ENCODE assay signal across 12 cellular contexts in the genomic region with DNA sequence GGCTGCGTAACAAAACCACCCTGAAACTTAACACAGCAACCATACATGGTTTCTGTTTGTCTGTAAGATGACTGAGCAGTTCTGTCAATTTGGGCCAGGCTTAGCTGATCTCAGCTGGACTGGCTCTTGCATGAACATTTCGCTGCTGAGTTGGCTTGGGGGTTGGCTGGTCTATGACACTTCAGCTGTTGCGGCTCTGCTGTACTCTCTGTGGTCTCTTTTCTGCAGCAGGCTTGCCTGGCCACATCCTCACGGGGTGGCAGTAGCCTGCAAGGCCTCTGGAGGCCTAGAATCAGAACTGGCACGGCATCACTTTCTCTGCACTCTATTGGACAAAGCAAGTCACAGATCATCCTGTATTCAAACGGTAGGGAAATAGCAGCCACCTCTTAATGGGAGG.
DNase-seq lines count a peak whose midpoint lies in the region; ATAC-seq and TF ChIP-seq lines count a peak whose summit lies in the region.
"Had no signal": no experiment of that assay in that cellular context is flagged by ENCODE, and none has a peak within 500 bp of the region (broad histone marks: within the 10 kb centered on the region; RNA-seq: fewer than 3 reads in every experiment).

No MANE protein-coding gene starts in this region.

- H3K4me1 Mint-ChIP-seq in CD4-positive, CD25-positive, alpha-beta regulatory T cell: peaks cover 9 to 18% (median 13%) of the 10 kb centered on the region in 4 donors
- H3K4me1 Mint-ChIP-seq in activated naive CD4-positive, alpha-beta T cell treated with anti-CD3 and anti-CD28 coated beads, Interleukin-2, amount 10 ng/mL, durations not matched to agents 7 days and 5 days: peaks cover 8% of the 10 kb centered on the region

- H3K4me3 ChIP-seq in CD4-positive, CD25-positive, alpha-beta regulatory T cell (ENCODE audit: low read depth, low read length): no peak overlapping the region
- no peak overlapping the region for H3K4me3 ChIP-seq in osteoblast (ENCODE audit: insufficient read depth, low read length)
- H3K4me3 ChIP-seq: breast epithelium, pancreas had no signal

- H3K79me2 ChIP-seq in osteoblast (ENCODE audit: insufficient read depth, low read length): no peaks in the 10 kb centered on the region

- H3K27ac ChIP-seq in CD4-positive, CD25-positive, alpha-beta regulatory T cell (ENCODE audit: insufficient read depth, low read length, poor library complexity, severe bottlenecking): peak overlapping the region; percentile 16
- no peak overlapping the region for H3K27ac ChIP-seq in osteoblast (ENCODE audit: low read depth, low read length)
- H3K27ac ChIP-seq: breast epithelium, pancreas had no signal

- peaks cover 6 to 11% of the 10 kb centered on the region in 2 experiments for H3K9me3 ChIP-seq in CD4-positive, CD25-positive, alpha-beta regulatory T cell (ENCODE audit: control insufficient read depth in 2 of 2, low read length in 2 of 2)
- no peaks in the 10 kb centered on the region for H3K9me3 ChIP-seq in osteoblast (ENCODE audit: low read depth, low read length)
- H3K9me3 ChIP-seq: pancreas had no signal

- POLR2A ChIA-PET in HEK293T (lab: Yijun Ruan, JAX): no interaction called here

- H3K4me3 Mint-ChIP-seq in CD4-positive, CD25-positive, alpha-beta regulatory T cell: peak overlapping the region in 2 of 4 donors; percentile 1 to 28
- H3K4me3 Mint-ChIP-seq in activated naive CD4-positive, alpha-beta T cell treated with anti-CD3 and anti-CD28 coated beads, Interleukin-2, amount 10 ng/mL, durations not matched to agents 7 days and 5 days: no peak overlapping the region

- peak overlapping the region; percentile 3 for H2AFZ ChIP-seq in osteoblast (ENCODE audit: low read length)

- H3K9me3 Mint-ChIP-seq in CD4-positive, CD25-positive, alpha-beta regulatory T cell: peaks cover 0 to 15% (median 6%) of the 10 kb centered on the region in 7 donors
- peaks cover 16% of the 10 kb centered on the region for H3K9me3 Mint-ChIP-seq in activated naive CD4-positive, alpha-beta T cell treated with anti-CD3 and anti-CD28 coated beads, Interleukin-2, amount 10 ng/mL, durations not matched to agents 7 days and 5 days

- H3K27ac Mint-ChIP-seq in CD4-positive, CD25-positive, alpha-beta regulatory T cell: peak overlapping the region in 2 of 3 donors; percentile 47 to 76
- no peak overlapping the region for H3K27ac Mint-ChIP-seq in activated naive CD4-positive, alpha-beta T cell treated with anti-CD3 and anti-CD28 coated beads, Interleukin-2, amount 10 ng/mL, durations not matched to agents 7 days and 5 days

- no peaks in the 10 kb centered on the region for H3K36me3 Mint-ChIP-seq in CD4-positive, CD25-positive, alpha-beta regulatory T cell
- H3K36me3 Mint-ChIP-seq in activated naive CD4-positive, alpha-beta T cell treated with anti-CD3 and anti-CD28 coated beads, Interleukin-2, amount 10 ng/mL, durations not matched to agents 7 days and 5 days: peaks cover 8% of the 10 kb centered on the region

- no peaks in the 10 kb centered on the region for H3K27me3 ChIP-seq in CD4-positive, CD25-positive, alpha-beta regulatory T cell (ENCODE audit: control insufficient read depth, insufficient read depth, low read length)
- no peaks in the 10 kb centered on the region for H3K27me3 ChIP-seq in osteoblast (ENCODE audit: insufficient read depth, low read length)
- H3K27me3 ChIP-seq: breast epithelium, pancreas had no signal

- peak; percentile 3 to 74 (median 51) for DNase-seq in CD4-positive, CD25-positive, alpha-beta regulatory T cell
- peak; percentile 8 for DNase-seq in activated CD4-positive, CD25-positive, alpha-beta regulatory T cell treated with anti-CD3 and anti-CD28 coated beads, Interleukin-2, amount 50 U/mL, for 16 hours (ENCODE audit: low read depth, low spot score)
- DNase-seq in activated naive CD4-positive, alpha-beta T cell treated with anti-CD3 and anti-CD28 coated beads, Interleukin-2, amount 10 ng/mL, durations not matched to agents 7 days and 5 days: peak; percentile 49
- DNase-seq in osteoblast (ENCODE audit: insufficient read length, low spot score, missing footprints) (no peak), GM13977 (ENCODE audit: low spot score) (no peak), HEK293T (ENCODE audit: extremely low spot score) (no peak)
- DNase-seq: NCI-H187 treated with DMSO at 0.1 percent for 48 hours, pancreas had no signal

- no peak for TF ChIP-seq CTCF in osteoblast (IDR thresholded peaks at IDR 0.05; ENCODE audit: extremely low read depth, low read depth, low read length)
- TF ChIP-seq CTCF in GM13977 (IDR thresholded peaks at IDR 0.05; ENCODE audit: extremely low read depth, insufficient read depth, missing control alignments): no peak

- H3K36me3 ChIP-seq in CD4-positive, CD25-positive, alpha-beta regulatory T cell (ENCODE audit: control insufficient read depth, insufficient read depth, low read length): no peaks in the 10 kb centered on the region
- H3K36me3 ChIP-seq in osteoblast (ENCODE audit: insufficient read depth, low read length): no peaks in the 10 kb centered on the region
- H3K36me3 ChIP-seq: breast epithelium, pancreas had no signal

- H4K20me1 ChIP-seq in osteoblast (ENCODE audit: insufficient read depth, low read length): no peaks in the 10 kb centered on the region

- in situ Hi-C loops in GM13977 (cut with MboI; ENCODE audit: low pct_unique_long_range_greater_than_20kb, low sequenced_read_pairs, unreplicated experiment): no loop called here

- H3K4me2 ChIP-seq in osteoblast (ENCODE audit: insufficient read depth, low read length): no peak overlapping the region

- peak; percentile 92 to 93 for ATAC-seq in CD4-positive, CD25-positive, alpha-beta regulatory T cell (ENCODE audit: low read depth in 2 of 2)
- no peak for ATAC-seq in GM21390 (IDR thresholded peaks at IDR 0.05; ENCODE audit: unreplicated experiment)
- ATAC-seq in HG02870 (IDR thresholded peaks at IDR 0.05; ENCODE audit: unreplicated experiment): no peak
- ATAC-seq: Panc1, pancreas had no signal

- CTCF ChIA-PET in activated naive CD4-positive, alpha-beta T cell treated with anti-CD3 and anti-CD28 coated beads, Interleukin-2, amount 10 ng/mL, durations not matched to agents 7 days and 5 days (lab: Charles Lee): no interaction called here
- CTCF ChIA-PET in HEK293T (lab: Yijun Ruan, JAX): no interaction called here

- H3K4me1 ChIP-seq in CD4-positive, CD25-positive, alpha-beta regulatory T cell (ENCODE audit: control insufficient read depth, insufficient read depth, low read length, poor library complexity, severe bottlenecking): peaks cover 10% of the 10 kb centered on the region
- H3K4me1 ChIP-seq in osteoblast (ENCODE audit: insufficient read depth, low read length): no peaks in the 10 kb centered on the region
- H3K4me1 ChIP-seq: breast epithelium, pancreas had no signal

- no peaks in the 10 kb centered on the region for H3K27me3 Mint-ChIP-seq in CD4-positive, CD25-positive, alpha-beta regulatory T cell
- H3K27me3 Mint-ChIP-seq in activated naive CD4-positive, alpha-beta T cell treated with anti-CD3 and anti-CD28 coated beads, Interleukin-2, amount 10 ng/mL, durations not matched to agents 7 days and 5 days: no peaks in the 10 kb centered on the region

TF ChIP-seq in HEK293T, 16 proteins besides CTCF, POLR2A, EP300 and RAD21:
- TF ChIP-seq LEF1 (IDR thresholded peaks at IDR 0.05; ENCODE audit: borderline replicate concordance) (no peak), BHLHE40 (IDR thresholded peaks at IDR 0.05; ENCODE audit: borderline replicate concordance) (no peak), NFRKB (IDR thresholded peaks at IDR 0.05) (no peak), FOXM1 (IDR thresholded peaks at IDR 0.05; ENCODE audit: borderline replicate concordance) (no peak), HDGF (IDR thresholded peaks at IDR 0.05; ENCODE audit: borderline replicate concordance) (no peak), SUZ12 (IDR thresholded peaks at IDR 0.05) (no peak), ARNT (IDR thresholded peaks at IDR 0.05) (no peak), PKNOX1 (IDR thresholded peaks at IDR 0.05) (no peak), ZNF384 (IDR thresholded peaks at IDR 0.05) (no peak), TARDBP (IDR thresholded peaks at IDR 0.05) (no peak), L3MBTL2 (conservative IDR thresholded peaks at IDR 0.05) (no peak), ELF4 (IDR thresholded peaks at IDR 0.05) (no peak), FOXA1 (IDR thresholded peaks at IDR 0.05) (no peak), SP1 (IDR thresholded peaks at IDR 0.05) (no peak), CTBP1 (IDR thresholded peaks at IDR 0.05; ENCODE audit: borderline replicate concordance) (no peak), FOXK2 (IDR thresholded peaks at IDR 0.05) (no peak)

Comparison
In these comparisons a context has a peak if more than half of its experiments do, and no peak if none do; other contexts are left out.
1. ATAC-seq: peak in CD4-positive, CD25-positive, alpha-beta regulatory T cell (2 of 2); none in GM21390 (single experiment) and HG02870 (single experiment).
2. DNase-seq: peak in CD4-positive, CD25-positive, alpha-beta regulatory T cell (3 of 3), activated CD4-positive, CD25-positive, alpha-beta regulatory T cell treated with anti-CD3 and anti-CD28 coated beads, Interleukin-2, amount 50 U/mL, for 16 hours (single experiment) and activated naive CD4-positive, alpha-beta T cell treated with anti-CD3 and anti-CD28 coated beads, Interleukin-2, amount 10 ng/mL, durations not matched to agents 7 days and 5 days (single experiment); none in osteoblast (single experiment), GM13977 (single experiment) and HEK293T (single experiment).